In the genomic region with DNA sequence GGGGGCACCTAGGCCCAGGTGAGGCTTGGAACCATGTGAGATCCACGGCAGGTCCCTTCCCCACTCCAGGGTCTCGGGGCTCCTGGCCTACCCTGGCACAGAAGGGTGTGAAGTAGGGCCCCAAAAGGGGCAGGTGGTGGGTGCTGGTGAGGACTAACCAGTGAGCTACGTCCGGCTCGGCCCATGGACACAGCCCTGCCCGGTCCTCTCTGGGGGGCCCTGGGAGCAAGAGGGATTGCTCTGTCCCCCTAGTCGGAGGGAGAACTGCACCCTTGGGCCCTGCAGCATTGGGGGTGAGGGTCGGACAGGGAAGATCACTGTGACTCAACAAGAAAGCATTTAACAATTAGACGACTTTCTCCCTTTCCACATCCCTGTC, we compare ENCODE assay signal across 26 cellular contexts. TPM values are rescaled to one million over a fixed set of nuclear protein-coding genes. Genes with fewer than 3 reads are reported as not detected.
DNase-seq lines count a peak whose midpoint lies in the region; ATAC-seq, FAIRE-seq and TF ChIP-seq lines count a peak whose summit lies in the region.
"Had no signal": no experiment of that assay in that cellular context is flagged by ENCODE, and none has a peak within 500 bp of the region (broad histone marks: within the 10 kb centered on the region; RNA-seq: fewer than 3 reads in every experiment).

No MANE protein-coding gene starts in this region.

- 91% methylated on average over 9 of the region's 9 CpGs for WGBS in HepG2 (ENCODE audit: low lambda C conversion rate)
- WGBS in small intestine, 3 donors = 80 to 86% (median 85%) methylated on average over 9 of the region's 9 CpGs

- TF ChIP-seq CTCF in GM12865 (IDR thresholded peaks at IDR 0.05; ENCODE audit: insufficient read depth, low read depth, low read length, missing control alignments) (no peak), OCI-LY3 (IDR thresholded peaks at IDR 0.05; ENCODE audit: low read depth, low read length) (no peak), HepG2 (CRISPR knock-in tag; IDR thresholded peaks at IDR 0.05) (no peak), nephron progenitor cell (IDR thresholded peaks at IDR 0.05) (no peak)

- in situ Hi-C loops in HepG2 (cut with HindIII; ENCODE audit: extremely low pct_ligation_motif_present, low pct_unique_long_range_greater_than_20kb) = no loop called here

- no peaks in the 10 kb centered on the region for H3K9me3 Mint-ChIP-seq in nephron progenitor cell
- H3K9me3 Mint-ChIP-seq: GM23338; naive thymus-derived CD4-positive, alpha-beta T cell had no signal

- H3K4me3 ChIP-seq in GM12865 (ENCODE audit: low read depth, low read length) (peak overlapping the region; percentile 49), OCI-LY3 (ENCODE audit: low read length) (peak overlapping the region; percentile 82), HepG2 (replicated peaks in 1 of 3; ENCODE audit: insufficient read depth in 1 of 3, low read depth in 2 of 3, low read length in 3 of 3) (no peak overlapping the region; a peak in 1 of 6 replicates), small intestine (ENCODE audit: low read depth in 1 of 2, low read length in 2 of 2) (peak overlapping the region in 1 of 2 donors; percentile 64)
- H3K4me3 ChIP-seq: GM23338, ovary, testis, uterus had no signal

- no peak overlapping the region for H3K27ac ChIP-seq in OCI-LY3 (ENCODE audit: low read length)
- H3K27ac ChIP-seq in HepG2 (ENCODE audit: extremely low read length, insufficient read depth, low read length) = peak overlapping the region; percentile 63
- H3K27ac ChIP-seq in small intestine (ENCODE audit: low read depth in 1 of 2, low read length in 1 of 2) = peak overlapping the region; percentile 27 to 72
- H3K27ac ChIP-seq: dorsolateral prefrontal cortex, ovary, testis, uterus had no signal

- H3K79me2 ChIP-seq in OCI-LY3 (ENCODE audit: low read length) (peaks cover 5% of the 10 kb centered on the region; the same call in 1 of the 2 replicates), HepG2 (ENCODE audit: insufficient read depth, low read length) (no peaks in the 10 kb centered on the region)

- BruUV-seq in HepG2 (replicated peaks; lab: Mats Ljungman, UMichigan) = no TSS peak

- no peaks in the 10 kb centered on the region for H3K36me3 Mint-ChIP-seq in nephron progenitor cell (ENCODE audit: low read depth)
- H3K36me3 Mint-ChIP-seq: CD14-positive monocyte; naive thymus-derived CD4-positive, alpha-beta T cell had no signal

- no peak for ATAC-seq in HepG2
- no peak for ATAC-seq in GM21423 (IDR thresholded peaks at IDR 0.05; ENCODE audit: unreplicated experiment)
- ATAC-seq: GM23338 had no signal

- TF ChIP-seq POLR2A in HepG2 (IDR thresholded peaks at IDR 0.05; ENCODE audit: insufficient read depth in 1 of 2, low read depth in 2 of 2, low read length in 2 of 2) = no peak

- no peak for TF ChIP-seq RAD21 in HepG2 (CRISPR knock-in tag; IDR thresholded peaks at IDR 0.05)

- peaks cover 22% of the 10 kb centered on the region for H3K27me3 Mint-ChIP-seq in nephron progenitor cell (ENCODE audit: low read depth, poor library complexity)

- H2AFZ ChIP-seq in OCI-LY3 (ENCODE audit: low read depth, low read length) (peak overlapping the region; percentile 96; the same call in 1 of the 2 replicates), HepG2 (ENCODE audit: low read length) (no peak overlapping the region)
- H2AFZ ChIP-seq: GM23338 had no signal

- DNase-seq in GM12865 (ENCODE audit: low read depth) = no peak
- DNase-seq in HepG2 (ENCODE audit: low spot score) = no peak
- DNase-seq in small intestine = no peak
- DNase-seq in nephron progenitor cell = no peak
- DNase-seq in SKM-1 (lab: John Stamatoyannopoulos, UW; ENCODE audit: unreplicated experiment) = no peak
- DNase-seq in NOMO-1 treated with DMSO at 0.1 percent for 48 hours (lab: John Stamatoyannopoulos, UW; ENCODE audit: unreplicated experiment) = no peak
- DNase-seq: activated CD4-positive, alpha-beta T cell treated with anti-CD3 and anti-CD28 coated beads for 1 hour; dorsolateral prefrontal cortex; NCI-H1092; NCI-H1930; NCI-H526; ovary; stimulated activated CD4-positive, alpha-beta T cell treated with anti-CD3 and anti-CD28 coated beads, Interleukin-12 subunit alpha, Interleukin-12 subunit beta, amount 100 ng/mL, for 4 hours; stimulated activated CD4-positive, alpha-beta T cell treated with anti-CD3 and anti-CD28 coated beads, Interleukin-4, amount 100 ng/mL, for 24 hours; testis; uterus had no signal

- H3K4me2 ChIP-seq in OCI-LY3 (ENCODE audit: low read length) = peak overlapping the region; percentile 99
- peak overlapping the region; percentile 67; the same call in 1 of the 2 replicates for H3K4me2 ChIP-seq in HepG2 (ENCODE audit: low read depth, low read length)
- H3K4me2 ChIP-seq: GM23338 had no signal

- H3K4me1 ChIP-seq in OCI-LY3 (ENCODE audit: low read length) = peaks cover 18% of the 10 kb centered on the region
- peaks cover 60% of the 10 kb centered on the region for H3K4me1 ChIP-seq in HepG2 (ENCODE audit: insufficient read depth, low read length)
- H3K4me1 ChIP-seq in small intestine (ENCODE audit: control insufficient read depth in 2 of 2, insufficient read depth in 1 of 2, low read depth in 1 of 2, low read length in 1 of 2) = no peaks in the 10 kb centered on the region
- H3K4me1 ChIP-seq: testis, uterus had no signal

- no peak overlapping the region for H3K4me3 Mint-ChIP-seq in nephron progenitor cell
- H3K4me3 Mint-ChIP-seq: GM23338 had no signal

- TF ChIP-seq EP300 in HepG2 (IDR thresholded peaks at IDR 0.05; ENCODE audit: low read depth in 2 of 2, low read length in 2 of 2) = no peak
- no peak for TF ChIP-seq EP300 in HepG2 (CRISPR knock-in tag; IDR thresholded peaks at IDR 0.05; ENCODE audit: borderline replicate concordance)

- CTCF ChIA-PET in HepG2 (lab: Yijun Ruan, JAX; ENCODE audit: low intra/inter-chr PET ratio, low total read pairs) = no interaction called here

- H3K9ac ChIP-seq in OCI-LY3 (ENCODE audit: low read length) = peak overlapping the region; percentile 71; the same call in 1 of the 2 replicates
- no peak overlapping the region for H3K9ac ChIP-seq in HepG2 (ENCODE audit: insufficient read depth, low read depth, low read length)

- H3K9me3 ChIP-seq in OCI-LY3 (ENCODE audit: insufficient read depth, low read length) (no peaks in the 10 kb centered on the region), HepG2 (ENCODE audit: low read length) (no peaks in the 10 kb centered on the region), small intestine (ENCODE audit: control insufficient read depth, low read depth) (no peaks in the 10 kb centered on the region)
- H3K9me3 ChIP-seq: ovary, testis, uterus had no signal

- H3K27me3 ChIP-seq in OCI-LY3 (ENCODE audit: low read depth, low read length) (peaks cover 4% of the 10 kb centered on the region; the same call in 1 of the 2 replicates), HepG2 (ENCODE audit: control insufficient read depth in 1 of 2, insufficient read depth in 2 of 2, low read length in 2 of 2) (peaks cover 0 to 2% of the 10 kb centered on the region in 2 experiments; a peak in 1 of 5 replicates), small intestine (ENCODE audit: control insufficient read depth in 2 of 2, insufficient read depth in 2 of 2, low read length in 2 of 2) (peaks cover 0 to 2% of the 10 kb centered on the region in 2 donors)
- H3K27me3 ChIP-seq: ovary, testis, uterus had no signal

- FAIRE-seq in HepG2 (lab: Jason Lieb, UNC) (no peak), small intestine (lab: Jason Lieb, UNC) (no peak)
- FAIRE-seq: D721Med had no signal

- H3K27ac Mint-ChIP-seq in nephron progenitor cell = no peak overlapping the region
- H3K27ac Mint-ChIP-seq: GM23338 had no signal

- H3K36me3 ChIP-seq in OCI-LY3 (replicated peaks; ENCODE audit: low read depth, low read length) = no peaks in the 10 kb centered on the region
- H3K36me3 ChIP-seq in HepG2 (replicated peaks in 1 of 2; ENCODE audit: control insufficient read depth in 1 of 2, insufficient read depth in 2 of 2, low read length in 2 of 2) = no peaks in the 10 kb centered on the region
- peaks cover 0 to 5% of the 10 kb centered on the region in 2 donors for H3K36me3 ChIP-seq in small intestine (ENCODE audit: control insufficient read depth in 2 of 2, insufficient read depth in 2 of 2, low read length in 2 of 2)
- H3K36me3 ChIP-seq: ovary, uterus had no signal

- H3K4me1 Mint-ChIP-seq in nephron progenitor cell = peaks cover 45% of the 10 kb centered on the region
- H3K4me1 Mint-ChIP-seq: GM23338 had no signal

- intact Hi-C loops in HepG2 (cut with micrococcal nuclease; ENCODE audit: unreplicated experiment) = no loop called here

- POLR2A ChIA-PET in HepG2 (lab: Yijun Ruan, JAX) = interaction anchor here (0.9 to 2.0 kb wide), 3 partner anchors 8 to 36 kb away, joined by 3 to 8 read pairs (median 8); no protein-coding TSS in a partner anchor

- H4K20me1 ChIP-seq in OCI-LY3 (ENCODE audit: insufficient read depth, low read length) = no peaks in the 10 kb centered on the region
- H4K20me1 ChIP-seq in HepG2 (ENCODE audit: insufficient read depth, low read length) = no peaks in the 10 kb centered on the region

RNA-seq across cellular contexts. Expression of gene ENPP7, which starts 2.9 kb away (rescaled TPM):
- total RNA-seq in HepG2 (2016; rRNA removed; fragmentation: Illumina TruSeq; extraction: Trizol) = 0.76 and 2.2 TPM in 2 replicates
- 0.30 TPM in 1 of 2 replicates, not detected in the other for total RNA-seq in HepG2 (2016; cell fraction: cytosol; rRNA removed; fragmentation: Illumina TruSeq; extraction: Trizol; ENCODE audit: low read depth)
- 0.54 and 2.3 TPM in 2 replicates for total RNA-seq in HepG2 (2016; cell fraction: insoluble cytoplasmic fraction; rRNA removed; fragmentation: Illumina TruSeq; extraction: Trizol)
- total RNA-seq in HepG2 (2016; cell fraction: membrane; rRNA removed; fragmentation: Illumina TruSeq; extraction: Trizol) = 0.28 and 0.41 TPM in 2 replicates
- 3.2 and 3.4 TPM in 2 replicates for total RNA-seq in HepG2 (2016; cell fraction: nucleus; rRNA removed; fragmentation: Illumina TruSeq; extraction: Trizol)
- polyA plus RNA-seq in HepG2 (2011; rRNA removed) (1.1 and 2.2 TPM in 2 replicates), small intestine (100 to 1,000 TPM in 2 of 3 donors, 10 to 100 TPM in 1; 15.3 to 197 (median 114) TPM)
- polyA plus RNA-seq in HepG2 (2011; cell fraction: cytosol; rRNA removed) = 1.2 and 1.3 TPM in 2 replicates
- polyA plus RNA-seq in HepG2 (2011; cell fraction: nucleus; rRNA removed) = 5.5 and 5.6 TPM in 2 replicates
- 1.7 and 2.5 TPM in 2 replicates for polyA plus RNA-seq in HepG2 (2012)
- polyA plus RNA-seq in HepG2 (2016; cell fraction: cytosol; fragmentation: Illumina TruSeq; extraction: Trizol; ENCODE audit: low read depth) = 0.20 and 0.24 TPM in 2 replicates
- 0.19 and 0.36 TPM in 2 replicates for polyA plus RNA-seq in HepG2 (2016; cell fraction: insoluble cytoplasmic fraction; fragmentation: Illumina TruSeq; extraction: Trizol; ENCODE audit: low read depth)
- 0.15 and 0.29 TPM in 2 replicates for polyA plus RNA-seq in HepG2 (2016; cell fraction: membrane; fragmentation: Illumina TruSeq; extraction: Trizol; ENCODE audit: low read depth)
- 1.4 and 2.3 TPM in 2 replicates for polyA plus RNA-seq in HepG2 (2016; cell fraction: nucleus; fragmentation: Illumina TruSeq; extraction: Trizol; ENCODE audit: insufficient read depth, low read depth)
- 6.6 TPM in 1 of 2 replicates, not detected in the other for polyA minus RNA-seq in HepG2 (2011; rRNA and poly(A)+ RNA removed; ENCODE audit: low replicate concordance)
- polyA minus RNA-seq in HepG2 (2011; cell fraction: cytosol; rRNA and poly(A)+ RNA removed) = 0.79 and 1.1 TPM in 2 replicates
- polyA minus RNA-seq in HepG2 (2011; cell fraction: nucleus; rRNA and poly(A)+ RNA removed) = 10.6 and 12.7 TPM in 2 replicates
- total RNA-seq: Daoy; endothelial cell of umbilical vein; GM23338; naive thymus-derived CD4-positive, alpha-beta T cell; ovary; uterus had no signal
- polyA plus RNA-seq: adipose tissue, AG04450, CD14-positive monocyte, endothelial cell of umbilical vein, GM23338, ovary had no signal

RNA-seq across cellular contexts. Expression of gene CBX2, which starts 44.3 kb away (rescaled TPM):
- 13.0 and 14.5 TPM in 2 replicates for total RNA-seq in HepG2 (2016; rRNA removed; fragmentation: Illumina TruSeq; extraction: Trizol)
- total RNA-seq in HepG2 (2016; cell fraction: cytosol; rRNA removed; fragmentation: Illumina TruSeq; extraction: Trizol; ENCODE audit: low read depth) = 6.8 and 7.5 TPM in 2 replicates
- 11.8 and 15.7 TPM in 2 replicates for total RNA-seq in HepG2 (2016; cell fraction: insoluble cytoplasmic fraction; rRNA removed; fragmentation: Illumina TruSeq; extraction: Trizol)
- 9.1 and 10.9 TPM in 2 replicates for total RNA-seq in HepG2 (2016; cell fraction: membrane; rRNA removed; fragmentation: Illumina TruSeq; extraction: Trizol)
- 11.8 and 14.3 TPM in 2 replicates for total RNA-seq in HepG2 (2016; cell fraction: nucleus; rRNA removed; fragmentation: Illumina TruSeq; extraction: Trizol)
- 31.1 and 40.2 TPM in 2 replicates for polyA plus RNA-seq in HepG2 (2011; rRNA removed)
- 25.9 and 34.2 TPM in 2 replicates for polyA plus RNA-seq in HepG2 (2011; cell fraction: cytosol; rRNA removed)
- polyA plus RNA-seq in HepG2 (2011; cell fraction: nucleus; rRNA removed) = 90.7 and 95.7 TPM in 2 replicates
- polyA plus RNA-seq in HepG2 (2012) = 41.2 and 46.2 TPM in 2 replicates
- polyA plus RNA-seq in HepG2 (2016; cell fraction: cytosol; fragmentation: Illumina TruSeq; extraction: Trizol; ENCODE audit: low read depth) = 4.2 and 5.6 TPM in 2 replicates
- 9.1 and 12.0 TPM in 2 replicates for polyA plus RNA-seq in HepG2 (2016; cell fraction: insoluble cytoplasmic fraction; fragmentation: Illumina TruSeq; extraction: Trizol; ENCODE audit: low read depth)
- polyA plus RNA-seq in HepG2 (2016; cell fraction: membrane; fragmentation: Illumina TruSeq; extraction: Trizol; ENCODE audit: low read depth) = 3.9 and 6.0 TPM in 2 replicates
- polyA plus RNA-seq in HepG2 (2016; cell fraction: nucleus; fragmentation: Illumina TruSeq; extraction: Trizol; ENCODE audit: insufficient read depth, low read depth) = 18.6 and 21.1 TPM in 2 replicates
- 42.9 and 69.2 TPM in 2 replicates for polyA minus RNA-seq in HepG2 (2011; rRNA and poly(A)+ RNA removed; ENCODE audit: low replicate concordance)
- 31.2 and 31.6 TPM in 2 replicates for polyA minus RNA-seq in HepG2 (2011; cell fraction: cytosol; rRNA and poly(A)+ RNA removed)
- 17.8 and 22.4 TPM in 2 replicates for polyA minus RNA-seq in HepG2 (2011; cell fraction: nucleus; rRNA and poly(A)+ RNA removed)
- polyA plus RNA-seq in small intestine = 1 to 10 TPM in 2 of 3 donors, under 1 TPM in 1; 0.22 to 2.3 (median 1.9) TPM

Comparison
In these comparisons a context has a peak if more than half of its experiments do, and no peak if none do; other contexts are left out.
1. H3K4me3 ChIP-seq: peak in GM12865 (single experiment) and OCI-LY3 (single experiment); none in HepG2 (0 of 3).